Comparison of ENCODE assay signal across 1 cellular context in genomic region chr9:125803526-125803925, GRCh38.
TF ChIP-seq lines count a peak whose summit lies in the region.

No MANE protein-coding gene starts in this region.

TF ChIP-seq in HEK293, 187 proteins besides CTCF, POLR2A, EP300 and RAD21 (continued from another document):
- TF ChIP-seq ZNF585B (tag by site-specific recombination; IDR thresholded peaks at IDR 0.05) (no peak), ZFP37 (tag by site-specific recombination; IDR thresholded peaks at IDR 0.05) (no peak)
